Comparison of ENCODE assay signal across 22 cellular contexts in the genomic region with DNA sequence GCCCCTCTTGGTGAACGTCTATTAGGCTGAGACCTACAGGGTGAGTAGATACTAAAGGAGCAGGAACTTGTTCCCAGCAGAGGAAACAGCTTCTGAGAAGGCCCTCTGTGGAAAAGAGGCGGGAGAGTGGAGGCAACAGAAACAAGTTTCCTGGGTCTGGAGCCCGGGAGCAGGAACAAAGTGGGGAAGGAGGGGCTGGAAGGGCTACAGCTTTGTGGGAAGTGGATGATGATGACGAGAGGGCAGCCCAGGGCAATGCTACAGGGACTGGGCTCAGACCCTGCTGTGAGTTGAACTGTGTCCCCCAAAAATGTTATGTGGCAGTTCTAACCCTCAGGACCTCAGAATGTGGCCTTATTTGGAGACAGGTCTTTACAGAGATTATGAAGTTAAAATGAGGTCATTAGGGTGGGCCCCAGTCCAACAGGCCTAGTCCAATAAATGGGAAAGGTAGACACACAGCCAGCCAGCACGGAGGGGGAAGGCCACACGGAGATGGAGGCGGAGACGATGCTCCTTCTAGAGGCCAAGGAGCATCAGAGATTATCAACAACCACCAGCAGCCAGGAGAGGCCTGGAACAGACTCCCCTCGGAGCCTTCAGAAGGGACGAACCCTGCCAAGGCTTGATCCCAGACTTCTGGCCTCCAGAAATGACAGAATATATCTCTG. TPM values are rescaled to one million over a fixed set of nuclear protein-coding genes. Genes with fewer than 3 reads are reported as not detected.
DNase-seq lines count a peak whose midpoint lies in the region; ATAC-seq and TF ChIP-seq lines count a peak whose summit lies in the region.
"Had no signal": no experiment of that assay in that cellular context is flagged by ENCODE, and none has a peak within 500 bp of the region (broad histone marks: within the 10 kb centered on the region; RNA-seq: fewer than 3 reads in every experiment).

No MANE protein-coding gene starts in this region.

- no peak overlapping the region for H3K27ac Mint-ChIP-seq in glutamatergic neuron (ENCODE audit: unreplicated experiment)
- H3K27ac Mint-ChIP-seq: activated CD4-positive, alpha-beta T cell treated with anti-CD3 and anti-CD28 coated beads for 36 hours; activated naive CD4-positive, alpha-beta T cell treated with anti-CD3 and anti-CD28 coated beads, Interleukin-2, amount 50 U/mL, for 24 hours; stimulated activated memory B cell treated with anti-CD40 and anti-IgM and Interleukin-4, amounts not matched to agents 10 μg/mL and 1 μg/mL and 100 μg/mL, for 72 hours had no signal

- TF ChIP-seq CTCF in glutamatergic neuron (IDR thresholded peaks at IDR 0.05; ENCODE audit: partially characterized antibody, unreplicated experiment), result no peak

- no peaks in the 10 kb centered on the region for H3K4me1 Mint-ChIP-seq in glutamatergic neuron (ENCODE audit: low read depth, unreplicated experiment)

- no peak overlapping the region for H3K4me3 Mint-ChIP-seq in glutamatergic neuron (ENCODE audit: unreplicated experiment)
- H3K4me3 Mint-ChIP-seq: activated CD4-positive, alpha-beta T cell treated with anti-CD3 and anti-CD28 coated beads for 36 hours; activated naive CD4-positive, alpha-beta T cell treated with anti-CD3 and anti-CD28 coated beads, Interleukin-2, amount 50 U/mL, for 24 hours; stimulated activated memory B cell treated with anti-CD40 and anti-IgM and Interleukin-4, amounts not matched to agents 10 μg/mL and 1 μg/mL and 100 μg/mL, for 72 hours had no signal

- no peaks in the 10 kb centered on the region for H3K27me3 ChIP-seq in stomach smooth muscle (ENCODE audit: control insufficient read depth in 1 of 2, insufficient read depth in 2 of 2, low read length in 2 of 2)
- H3K27me3 ChIP-seq: BLaER1, left lung, transverse colon had no signal

- H3K4me1 ChIP-seq in stomach smooth muscle (ENCODE audit: control insufficient read depth, insufficient read depth, low read length), result peaks cover 20% of the 10 kb centered on the region
- H3K4me1 ChIP-seq: transverse colon had no signal

- ATAC-seq in left ventricle myocardium superior, result no peak
- ATAC-seq: activated CD4-positive, alpha-beta T cell treated with anti-CD3 and anti-CD28 coated beads for 36 hours; left lung; mucosa of descending colon; stimulated activated memory B cell treated with anti-CD40 and anti-IgM and Interleukin-4, amounts not matched to agents 10 μg/mL and 1 μg/mL and 100 μg/mL, for 72 hours had no signal

- in situ Hi-C loops in G401 (cut with HindIII; ENCODE audit: low sequenced_read_pairs), result no loop called here

- DNase-seq in G401 (ENCODE audit: low spot score), result peak; percentile 70
- peak; percentile 57 for DNase-seq in cerebellar cortex (ENCODE audit: low spot score)
- DNase-seq in left ventricle myocardium superior, result peak; percentile 40
- DNase-seq in AG20443 (ENCODE audit: low spot score), result no peak
- no peak for DNase-seq in NCI-H510A (lab: John Stamatoyannopoulos, UW)
- no peak for DNase-seq in NCI-H526 (lab: John Stamatoyannopoulos, UW)
- DNase-seq in glutamatergic neuron, result no peak
- DNase-seq: activated CD4-positive, alpha-beta T cell treated with anti-CD3 and anti-CD28 coated beads for 36 hours; DND-41; GM23248; IMR-90; left lung; mucosa of descending colon; NCI-H1105; NCI-H2081; NCI-H446; stimulated activated CD4-positive, alpha-beta T cell treated with anti-CD3 and anti-CD28 coated beads, Interleukin-2, amount 100 ng/mL, for 24 hours; transverse colon had no signal

- peaks cover 4% of the 10 kb centered on the region for H3K27me3 Mint-ChIP-seq in glutamatergic neuron (ENCODE audit: unreplicated experiment)
- H3K27me3 Mint-ChIP-seq: activated CD4-positive, alpha-beta T cell treated with anti-CD3 and anti-CD28 coated beads for 36 hours; activated naive CD4-positive, alpha-beta T cell treated with anti-CD3 and anti-CD28 coated beads, Interleukin-2, amount 50 U/mL, for 24 hours; stimulated activated memory B cell treated with anti-CD40 and anti-IgM and Interleukin-4, amounts not matched to agents 10 μg/mL and 1 μg/mL and 100 μg/mL, for 72 hours had no signal

- H3K27ac ChIP-seq in stomach smooth muscle (ENCODE audit: low read length), result peak overlapping the region; percentile 24
- H3K27ac ChIP-seq: BLaER1, GM23248, left lung had no signal

- peaks cover 4% of the 10 kb centered on the region for H3K9me3 Mint-ChIP-seq in glutamatergic neuron (ENCODE audit: unreplicated experiment)
- H3K9me3 Mint-ChIP-seq: activated naive CD4-positive, alpha-beta T cell treated with anti-CD3 and anti-CD28 coated beads, Interleukin-2, amount 50 U/mL, for 24 hours; stimulated activated memory B cell treated with anti-CD40 and anti-IgM and Interleukin-4, amounts not matched to agents 10 μg/mL and 1 μg/mL and 100 μg/mL, for 72 hours had no signal

- no peaks in the 10 kb centered on the region for H3K9me3 ChIP-seq in stomach smooth muscle (ENCODE audit: control insufficient read depth in 2 of 2, low read length in 2 of 2)
- H3K9me3 ChIP-seq: BLaER1, left lung, mucosa of descending colon, transverse colon had no signal

- H3K9ac ChIP-seq in stomach smooth muscle (ENCODE audit: low read length in 2 of 2), result no peak overlapping the region
- H3K9ac ChIP-seq: BLaER1, GM23248 had no signal

- no peak overlapping the region for H3K4me3 ChIP-seq in stomach smooth muscle (ENCODE audit: low read length in 2 of 2)
- H3K4me3 ChIP-seq: BLaER1, GM23248, left lung, mucosa of descending colon, transverse colon had no signal

- peaks cover 0 to 3% of the 10 kb centered on the region in 2 donors for H3K36me3 ChIP-seq in stomach smooth muscle (ENCODE audit: control insufficient read depth in 2 of 2, insufficient read depth in 2 of 2, low read length in 2 of 2)
- H3K36me3 ChIP-seq: transverse colon had no signal

- intact Hi-C loops in left ventricle myocardium superior (cut with micrococcal nuclease), result no loop called here

- H3K36me3 Mint-ChIP-seq in glutamatergic neuron (ENCODE audit: unreplicated experiment), result peaks cover 7% of the 10 kb centered on the region
- H3K36me3 Mint-ChIP-seq: activated naive CD4-positive, alpha-beta T cell treated with anti-CD3 and anti-CD28 coated beads, Interleukin-2, amount 50 U/mL, for 24 hours had no signal

RNA-seq across cellular contexts. Expression of a gene that starts 14.3 kb away (rescaled TPM):
- 22.5 and 27.2 TPM in 2 replicates for total RNA-seq in G401 (2014; rRNA removed; shearing (Covaris generic))
- total RNA-seq in left ventricle myocardium superior, result 16.8 TPM
- 50.2 TPM for total RNA-seq in glutamatergic neuron (ENCODE audit: unreplicated experiment)

Comparison
In these comparisons a context has a peak if more than half of its experiments do, and no peak if none do; other contexts are left out.
1. DNase-seq: peak in G401 (single experiment), cerebellar cortex (single experiment) and left ventricle myocardium superior (single experiment); none in AG20443 (single experiment), NCI-H510A (single experiment), NCI-H526 (0 of 2) and glutamatergic neuron (single experiment).